Comparison of ENCODE assay signal across 26 cellular contexts in the genomic region with DNA sequence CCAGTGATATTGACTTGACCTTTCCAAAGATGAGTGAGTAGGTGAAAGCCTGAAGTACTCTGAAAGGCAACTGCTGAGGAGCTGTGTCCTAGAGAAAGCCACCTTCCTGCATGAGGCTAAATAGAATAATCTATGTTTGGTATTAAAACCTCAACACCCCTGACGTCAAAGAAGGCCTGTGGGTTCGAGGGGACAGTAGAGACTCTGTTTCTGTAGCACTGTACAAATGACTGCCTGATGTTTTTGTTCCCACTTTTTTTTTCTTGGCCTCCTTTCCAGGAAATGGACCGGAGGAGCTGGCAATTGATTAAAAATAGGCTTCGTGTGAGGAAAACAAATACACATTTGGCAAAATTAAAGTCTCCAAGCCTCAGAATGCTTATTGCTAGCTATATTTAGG. TPM values are rescaled to one million over a fixed set of nuclear protein-coding genes. Genes with fewer than 3 reads are reported as not detected.
"Had no signal": no experiment of that assay in that cellular context is flagged by ENCODE, and none has a peak within 500 bp of the region (broad histone marks: within the 10 kb centered on the region; RNA-seq: fewer than 3 reads in every experiment).

No MANE protein-coding gene starts in this region.

- H3K4me1 Mint-ChIP-seq: IgD-negative memory B cell had no signal

- H3K27ac Mint-ChIP-seq: IgD-negative memory B cell had no signal

- H3K9me3 Mint-ChIP-seq: IgD-negative memory B cell had no signal

- H3K36me3 Mint-ChIP-seq: IgD-negative memory B cell had no signal

- H3K36me3 ChIP-seq: SJSA1 had no signal

- DNase-seq: Kasumi-1, MV-4-11, NCI-H1048, NCI-H1105, NCI-H1417, NCI-H1436 treated with DMSO at 0.1 percent for 48 hours, NCI-H1694, NCI-H187 treated with DMSO at 0.1 percent for 48 hours, NCI-H2081, NCI-H2171, NCI-H226, NCI-H446, NCI-H510A, NCI-H524 treated with DMSO at 0.1 percent for 48 hours, NCI-H69, NCI-H774, Right ventricle myocardium superior, RPMI8226, SIG-M5 had no signal

- H3K27ac ChIP-seq: KMS-11, SJSA1 had no signal

- H3K4me2 ChIP-seq: KMS-11 had no signal

- H3K27me3 Mint-ChIP-seq: IgD-negative memory B cell had no signal

- H3K9me3 ChIP-seq: SJSA1 had no signal

- H3K4me3 ChIP-seq: K562, SJSA1 had no signal

- H3K27me3 ChIP-seq: SJSA1 had no signal

- ATAC-seq: K562, SK-N-SH treated with all-trans-retinoic acid at 6 μM for 48 hours had no signal

- H3K4me3 Mint-ChIP-seq: IgD-negative memory B cell had no signal

- H3K4me1 ChIP-seq: SJSA1 had no signal

- FAIRE-seq: K562, RCC 7860 had no signal

- H3K9ac ChIP-seq: KMS-11 had no signal

RNA-seq across cellular contexts. Expression of a gene that starts 29.5 kb away (rescaled TPM):
- total RNA-seq: HT1080, K562 had no signal
